In the genomic region with DNA sequence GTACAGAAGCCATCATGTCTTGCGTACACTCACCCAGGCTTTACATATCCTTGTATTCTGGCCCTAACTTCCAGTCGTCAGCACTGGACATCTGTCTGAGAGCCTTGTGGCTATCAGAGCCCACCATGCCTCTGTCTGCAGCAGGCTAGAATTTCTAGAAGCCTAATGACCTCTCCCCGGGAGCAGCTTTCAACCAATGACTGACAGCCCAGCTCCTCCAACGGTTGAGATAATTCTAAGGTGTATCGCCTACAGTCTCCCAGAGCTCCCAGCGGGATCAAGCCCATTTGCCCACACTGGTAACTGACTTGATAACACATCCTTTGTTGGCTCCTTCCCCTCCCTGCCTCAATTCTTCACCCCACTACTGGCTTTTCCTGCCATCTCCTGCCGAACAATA, we compare ENCODE assay signal across 36 cellular contexts.
"Had no signal": no experiment of that assay in that cellular context is flagged by ENCODE, and none has a peak within 500 bp of the region (broad histone marks: within the 10 kb centered on the region; RNA-seq: fewer than 3 reads in every experiment).

No MANE protein-coding gene starts in this region.

- H3K27ac Mint-ChIP-seq: activated CD4-positive, alpha-beta memory T cell treated with anti-CD3 and anti-CD28 coated beads for 36 hours; activated CD4-positive, alpha-beta T cell treated with anti-CD3 and anti-CD28 coated beads for 36 hours; activated CD8-positive, alpha-beta T cell treated with anti-CD3 and anti-CD28 coated beads for 36 hours; activated naive CD4-positive, alpha-beta T cell treated with anti-CD3 and anti-CD28 coated beads for 36 hours; activated naive CD8-positive, alpha-beta T cell treated with anti-CD3 and anti-CD28 coated beads for 36 hours; activated T-cell treated with anti-CD3 and anti-CD28 coated beads, Interleukin-2, amount 50 U/mL, for 72 hours; activated T-helper 1 cell treated with anti-CD3 and anti-CD28 coated beads, Interleukin-12 subunit alpha, Interleukin-12 subunit beta, Interleukin-2, Interleukin-4 antibody, amounts not matched to agents 30 ng/mL and 10 ng/mL and 1 ng/mL, durations not matched to agents 14 hours and 24 hours and 36 hours; T-helper 1 cell treated with Interleukin-12 subunit alpha and Interleukin-12 subunit beta and Interleukin-4 antibody, amounts not matched to agents 30 μg/mL and 1 μg/mL, for 36 hours; WTC11 had no signal

- H3K36me3 ChIP-seq: adrenal gland, brain microvascular endothelial cell, breast epithelium had no signal

- H3K36me3 Mint-ChIP-seq: activated CD4-positive, alpha-beta memory T cell treated with anti-CD3 and anti-CD28 coated beads for 36 hours; activated naive CD8-positive, alpha-beta T cell treated with anti-CD3 and anti-CD28 coated beads for 36 hours; WTC11 had no signal

- H3K27me3 ChIP-seq: body of pancreas had no signal

- H3K4me3 Mint-ChIP-seq: activated CD4-positive, alpha-beta memory T cell treated with anti-CD3 and anti-CD28 coated beads for 36 hours; activated CD4-positive, alpha-beta T cell treated with anti-CD3 and anti-CD28 coated beads for 36 hours; activated CD4-positive, alpha-beta T cell treated with anti-CD3 and anti-CD28 coated beads, Interleukin-2, amount 10 ng/mL, durations not matched to agents 7 days and 5 days; activated CD8-positive, alpha-beta T cell treated with anti-CD3 and anti-CD28 coated beads for 36 hours; activated naive CD4-positive, alpha-beta T cell treated with anti-CD3 and anti-CD28 coated beads for 36 hours; activated naive CD8-positive, alpha-beta T cell treated with anti-CD3 and anti-CD28 coated beads for 36 hours; activated T-cell treated with anti-CD3 and anti-CD28 coated beads, Interleukin-2, amount 50 U/mL, for 4 hours; activated T-cell treated with anti-CD3 and anti-CD28 coated beads, Interleukin-2, amount 50 U/mL, for 72 hours; activated T-helper 1 cell treated with anti-CD3 and anti-CD28 coated beads, Interleukin-12 subunit alpha, Interleukin-12 subunit beta, Interleukin-2, Interleukin-4 antibody, amounts not matched to agents 30 ng/mL and 10 ng/mL and 1 ng/mL, durations not matched to agents 14 hours and 24 hours and 36 hours; activated T-helper 17 cell treated with anti-CD3 and anti-CD28 coated beads, Interleukin-2, amount 50 U/mL, for 72 hours; T-helper 1 cell treated with Interleukin-12 subunit alpha and Interleukin-12 subunit beta and Interleukin-4 antibody, amounts not matched to agents 30 μg/mL and 1 μg/mL, for 36 hours; T-helper 2 cell treated with Interferon-gamma antibody and Interleukin-4, amounts not matched to agents 5 μg/mL and 100 μg/mL, for 36 hours; WTC11 had no signal

- H3K4me3 ChIP-seq: adrenal gland, body of pancreas, breast epithelium had no signal

- ATAC-seq: activated CD4-positive, alpha-beta T cell treated with anti-CD3 and anti-CD28 coated beads for 36 hours; activated CD4-positive, CD25-positive, alpha-beta regulatory T cell treated with anti-CD3 and anti-CD28 coated beads, Interleukin-2, amount 50 U/mL, for 24 hours; activated CD8-positive, alpha-beta T cell treated with anti-CD3 and anti-CD28 coated beads for 36 hours; activated naive CD4-positive, alpha-beta T cell treated with anti-CD3 and anti-CD28 coated beads, Interleukin-2, amount 50 U/mL, for 72 hours; activated T-cell treated with anti-CD3 and anti-CD28 coated beads, Interleukin-2, amount 50 U/mL, for 4 hours; activated T-cell treated with anti-CD3 and anti-CD28 coated beads, Interleukin-2, amount 50 U/mL, for 72 hours; activated T-helper 17 cell treated with anti-CD3 and anti-CD28 coated beads, Interleukin-2, amount 50 U/mL, for 72 hours; body of pancreas; WTC11 had no signal

- H3K4me1 ChIP-seq: adrenal gland, body of pancreas, breast epithelium had no signal

- H3K4me1 Mint-ChIP-seq: activated CD4-positive, alpha-beta T cell treated with anti-CD3 and anti-CD28 coated beads, Interleukin-2, amount 10 ng/mL, durations not matched to agents 7 days and 5 days; activated T-helper 17 cell treated with anti-CD3 and anti-CD28 coated beads, Interleukin-2, amount 50 U/mL, for 72 hours had no signal

- H3K9me3 Mint-ChIP-seq: activated CD8-positive, alpha-beta T cell treated with anti-CD3 and anti-CD28 coated beads for 36 hours; activated naive CD4-positive, alpha-beta T cell treated with anti-CD3 and anti-CD28 coated beads for 36 hours; activated naive CD8-positive, alpha-beta T cell treated with anti-CD3 and anti-CD28 coated beads for 36 hours; activated T-cell treated with anti-CD3 and anti-CD28 coated beads, Interleukin-2, amount 50 U/mL, for 4 hours; activated T-cell treated with anti-CD3 and anti-CD28 coated beads, Interleukin-2, amount 50 U/mL, for 72 hours; T-helper 2 cell treated with Interferon-gamma antibody and Interleukin-4, amounts not matched to agents 5 μg/mL and 100 μg/mL, for 36 hours had no signal

- H3K27ac ChIP-seq: adrenal gland, body of pancreas, brain microvascular endothelial cell, breast epithelium, VCaP had no signal

- H3K27me3 Mint-ChIP-seq: activated CD4-positive, alpha-beta T cell treated with anti-CD3 and anti-CD28 coated beads for 36 hours; activated CD4-positive, alpha-beta T cell treated with anti-CD3 and anti-CD28 coated beads, Interleukin-2, amount 10 ng/mL, durations not matched to agents 7 days and 5 days had no signal

- DNase-seq: activated CD4-positive, alpha-beta memory T cell treated with anti-CD3 and anti-CD28 coated beads for 36 hours; activated CD4-positive, alpha-beta T cell treated with anti-CD3 and anti-CD28 coated beads for 1 hour; activated CD4-positive, alpha-beta T cell treated with anti-CD3 and anti-CD28 coated beads for 36 hours; activated CD4-positive, alpha-beta T cell treated with anti-CD3 and anti-CD28 coated beads for 48 hours; activated CD4-positive, alpha-beta T cell treated with anti-CD3 and anti-CD28 coated beads, Interleukin-2, amount 10 ng/mL, durations not matched to agents 7 days and 5 days; activated CD4-positive, CD25-positive, alpha-beta regulatory T cell; activated CD8-positive, alpha-beta memory T cell treated with anti-CD3 and anti-CD28 coated beads, Interleukin-2, amount 50 U/mL, for 4 hours; activated CD8-positive, alpha-beta T cell treated with anti-CD3 and anti-CD28 coated beads for 36 hours; activated effector memory CD4-positive, alpha-beta T cell treated with anti-CD3 and anti-CD28 coated beads, Interleukin-2, amount 50 U/mL, for 16 hours; activated gamma-delta T cell treated with Interleukin-2 at 50 U/mL for 16 hours; activated naive CD4-positive, alpha-beta T cell; activated naive CD4-positive, alpha-beta T cell treated with anti-CD3 and anti-CD28 coated beads for 36 hours; activated naive CD4-positive, alpha-beta T cell treated with anti-CD3 and anti-CD28 coated beads, Interleukin-2, amount 50 U/mL, for 16 hours; activated naive CD8-positive, alpha-beta T cell treated with anti-CD3 and anti-CD28 coated beads for 36 hours; activated T-cell treated with anti-CD3 and anti-CD28 coated beads for 4 hours; activated T-cell treated with anti-CD3 and anti-CD28 coated beads, Interleukin-2, amount 50 U/mL, for 1 hour; activated T-cell treated with anti-CD3 and anti-CD28 coated beads, Interleukin-2, amount 50 U/mL, for 4 hours; activated T-cell treated with anti-CD3 and anti-CD28 coated beads, Interleukin-2, amount 50 U/mL, for 72 hours; adrenal gland; amniotic stem cell; aorta; body of pancreas; brain microvascular endothelial cell; central memory CD4-positive, alpha-beta T cell; T-helper 1 cell; T-helper 2 cell; T-helper 9 cell had no signal
